In genomic region chr7:7385421-7385820, GRCh38 we compare ENCODE assay signal across 19 cellular contexts.
A peak's percentile ranks its signal among the peaks of the same experiment; 100 is the strongest.
DNase-seq lines count a peak whose midpoint lies in the region; TF ChIP-seq lines count a peak whose summit lies in the region.
"Had no signal": no experiment of that assay in that cellular context is flagged by ENCODE, and none has a peak within 500 bp of the region (broad histone marks: within the 10 kb centered on the region; RNA-seq: fewer than 3 reads in every experiment).

No MANE protein-coding gene starts in this region.

- H3K4me3 Mint-ChIP-seq in nephron progenitor cell, result no peak overlapping the region
- H3K4me3 Mint-ChIP-seq: CD4-positive, CD25-positive, alpha-beta regulatory T cell; GM23338 had no signal

- peaks cover 25% of the 10 kb centered on the region for H3K9me3 Mint-ChIP-seq in nephron progenitor cell

- no peak for TF ChIP-seq CTCF in nephron progenitor cell (IDR thresholded peaks at IDR 0.05)

- no peaks in the 10 kb centered on the region for H3K36me3 Mint-ChIP-seq in nephron progenitor cell (ENCODE audit: low read depth)
- H3K36me3 Mint-ChIP-seq: CD4-positive, CD25-positive, alpha-beta regulatory T cell had no signal

- no peaks in the 10 kb centered on the region for H3K4me1 Mint-ChIP-seq in nephron progenitor cell
- H3K4me1 Mint-ChIP-seq: CD4-positive, CD25-positive, alpha-beta regulatory T cell; GM23338 had no signal

- peak; percentile 11 for DNase-seq in CD1c-positive myeloid dendritic cell (ENCODE audit: extremely low spot score)
- peak; percentile 12 for DNase-seq in LHCN-M2 (ENCODE audit: low read depth)
- DNase-seq in amniotic epithelial cell (ENCODE audit: low read depth), result peak; percentile 12
- no peak for DNase-seq in nephron progenitor cell
- no peak for DNase-seq in kidney glomerular epithelial cell (lab: John Stamatoyannopoulos, UW)
- DNase-seq in activated naive CD4-positive, alpha-beta T cell treated with anti-CD3 and anti-CD28 coated beads, Interleukin-2, amount 50 U/mL, for 16 hours, result no peak
- no peak for DNase-seq in stimulated activated CD8-positive, alpha-beta memory T cell treated with anti-CD3 and anti-CD28 coated beads, Interleukin-4, amount 100 ng/mL, for 48 hours
- DNase-seq: BE2C; CD4-positive, CD25-positive, alpha-beta regulatory T cell; DMS79 treated with DMSO at 0.1 percent for 48 hours; KG1; NCI-H1092 treated with DMSO at 0.1 percent for 48 hours; NCI-H1436 treated with DMSO at 0.1 percent for 48 hours; NCI-H1930; NCI-H2227 treated with DMSO at 0.1 percent for 48 hours; NCI-H510A; NCI-H748 treated with DMSO at 0.1 percent for 48 hours; Peyer's patch had no signal

- peaks cover 7% of the 10 kb centered on the region for H3K27me3 Mint-ChIP-seq in nephron progenitor cell (ENCODE audit: low read depth, poor library complexity)

- peak overlapping the region; percentile 27 for H3K27ac Mint-ChIP-seq in nephron progenitor cell
- H3K27ac Mint-ChIP-seq: GM23338 had no signal

Comparison
In these comparisons a context has a peak if more than half of its experiments do, and no peak if none do; other contexts are left out.
1. DNase-seq: peak in CD1c-positive myeloid dendritic cell (single experiment), LHCN-M2 (single experiment) and amniotic epithelial cell (single experiment); none in nephron progenitor cell (single experiment), kidney glomerular epithelial cell (single experiment), activated naive CD4-positive, alpha-beta T cell treated with anti-CD3 and anti-CD28 coated beads, Interleukin-2, amount 50 U/mL, for 16 hours (single experiment) and stimulated activated CD8-positive, alpha-beta memory T cell treated with anti-CD3 and anti-CD28 coated beads, Interleukin-4, amount 100 ng/mL, for 48 hours (single experiment).